ENCODE assay signal across 9 cellular contexts in genomic region chr18:35415511-35416427, GRCh38. TPM values are rescaled to one million over a fixed set of nuclear protein-coding genes. Genes with fewer than 3 reads are reported as not detected.
DNase-seq lines count a peak whose midpoint lies in the region; ATAC-seq, FAIRE-seq and TF ChIP-seq lines count a peak whose summit lies in the region.
"Had no signal": no experiment of that assay in that cellular context is flagged by ENCODE, and none has a peak within 500 bp of the region (broad histone marks: within the 10 kb centered on the region; RNA-seq: fewer than 3 reads in every experiment).

No MANE protein-coding gene starts in this region.

- H2AFZ ChIP-seq in GM23338 = peak overlapping the region; percentile 32; the same call in 1 of the 2 replicates

- H3K27me3 Mint-ChIP-seq in GM23338 (ENCODE audit: insufficient read depth, low read depth, poor library complexity) = peaks cover 4% of the 10 kb centered on the region

- no peak overlapping the region for H3K4me2 ChIP-seq in GM23338

- no peak overlapping the region for H3K4me3 Mint-ChIP-seq in GM23338

- peaks cover 4% of the 10 kb centered on the region for H3K4me1 Mint-ChIP-seq in GM23338

- TF ChIP-seq CTCF in GM23338 (conservative IDR thresholded peaks at IDR 0.05; ENCODE audit: low read depth in 2 of 2) (no peak), kidney (IDR thresholded peaks at IDR 0.05; ENCODE audit: borderline replicate concordance, extremely low read depth, insufficient read depth) (no peak)

- H3K36me3 Mint-ChIP-seq in GM23338 (ENCODE audit: low read depth) = peaks cover 9% of the 10 kb centered on the region; the same call in 2 of the 3 replicates

- DNase-seq in GM03348 (ENCODE audit: low spot score) = peak; percentile 57
- no peak for DNase-seq in GM23338 (ENCODE audit: low spot score)
- DNase-seq in SIG-M5 (lab: John Stamatoyannopoulos, UW) = peak; percentile 19
- no peak for DNase-seq in kidney
- no peak for DNase-seq in COLO829 (ENCODE audit: low spot score)
- DNase-seq in mucosa of gallbladder (ENCODE audit: low spot score) = no peak
- DNase-seq: dermis blood vessel endothelial cell had no signal

- no peak overlapping the region for H3K27ac Mint-ChIP-seq in GM23338

- no peak overlapping the region for H3K27ac ChIP-seq in GM23338 (ENCODE audit: low read depth)
- no peak overlapping the region for H3K27ac ChIP-seq in kidney (ENCODE audit: low read depth in 2 of 2, low read length in 2 of 2)

- H3K9me3 Mint-ChIP-seq in GM23338 = peaks cover 11% of the 10 kb centered on the region

- H3K9me3 ChIP-seq in kidney (ENCODE audit: control insufficient read depth in 1 of 2, low read length in 2 of 2) = peaks cover 7 to 13% of the 10 kb centered on the region in 2 donors

- no peaks in the 10 kb centered on the region for H3F3A ChIP-seq in GM23338 (replicated peaks; ENCODE audit: low read depth)

- H3K9me2 ChIP-seq in GM23338 (ENCODE audit: insufficient read depth) = no peaks in the 10 kb centered on the region

- intact Hi-C loops in kidney (cut with DNase I) = no loop called here

- H3K4me1 ChIP-seq in GM23338 (ENCODE audit: insufficient read depth) (no peaks in the 10 kb centered on the region), kidney (ENCODE audit: control insufficient read depth in 1 of 2, insufficient read depth in 1 of 2, low read depth in 1 of 2, low read length in 2 of 2) (no peaks in the 10 kb centered on the region)

- FAIRE-seq in kidney (lab: Jason Lieb, UNC) = peak; percentile 76

- H3K36me3 ChIP-seq in GM23338 (ENCODE audit: insufficient read depth) = no peaks in the 10 kb centered on the region
- no peaks in the 10 kb centered on the region for H3K36me3 ChIP-seq in kidney (ENCODE audit: control insufficient read depth in 1 of 2, insufficient read depth in 2 of 2, low read length in 2 of 2)

- H4K20me1 ChIP-seq in GM23338 (replicated peaks; ENCODE audit: insufficient read depth) = no peaks in the 10 kb centered on the region

- no peaks in the 10 kb centered on the region for H3K79me2 ChIP-seq in GM23338 (replicated peaks; ENCODE audit: insufficient read depth)

- H3K4me3 ChIP-seq in GM23338 (no peak overlapping the region), kidney (ENCODE audit: low read length in 2 of 2) (no peak overlapping the region)

- H3K9ac ChIP-seq in kidney (ENCODE audit: low read length in 2 of 2) = no peak overlapping the region

- no peaks in the 10 kb centered on the region for H3K27me3 ChIP-seq in GM23338 (ENCODE audit: insufficient read depth)

- ATAC-seq in GM23338 (no peak), GM19395 (IDR thresholded peaks at IDR 0.05; ENCODE audit: unreplicated experiment) (no peak), HG02571 (IDR thresholded peaks at IDR 0.05; ENCODE audit: unreplicated experiment) (no peak)

TF ChIP-seq in GM23338, 12 proteins besides CTCF, POLR2A, EP300 and RAD21 (continues in another document):
- TF ChIP-seq REST (IDR thresholded peaks at IDR 0.05; ENCODE audit: unreplicated experiment) (no peak), JUNB (IDR thresholded peaks at IDR 0.05; ENCODE audit: unreplicated experiment) (no peak), ETS1 (IDR thresholded peaks at IDR 0.05) (no peak), NANOG (IDR thresholded peaks at IDR 0.05; ENCODE audit: borderline replicate concordance) (no peak), EZH2phosphoT487 (IDR thresholded peaks at IDR 0.05; ENCODE audit: unreplicated experiment) (no peak), ZNF114 (CRISPR knock-in tag; IDR thresholded peaks at IDR 0.05) (no peak), STAT1 (IDR thresholded peaks at IDR 0.05; ENCODE audit: unreplicated experiment) (no peak), POLR2AphosphoS5 (IDR thresholded peaks at IDR 0.05; ENCODE audit: low read depth) (no peak), CREB1 (CRISPR knock-in tag; IDR thresholded peaks at IDR 0.05; ENCODE audit: low read depth) (no peak)

RNA-seq across cellular contexts. Expression of gene ZNF396, which starts 38.6 kb away (rescaled TPM):
- 0.31 and 0.85 TPM in 2 replicates for total RNA-seq in GM23338 (2014; rRNA removed; shearing (Covaris generic))
- 0.36 and 0.52 TPM in 2 replicates for polyA plus RNA-seq in GM23338 (2016; fragmentation: Nextera tagmentation; extraction: Ambion mirVana)
- 6.5 TPM for total RNA-seq in kidney
- 4.7 TPM for polyA plus RNA-seq in kidney (ENCODE audit: insufficient read depth, low read depth, low replicate concordance)
- 3.3 TPM for total RNA-seq in mucosa of gallbladder

Comparison
In these comparisons a context has a peak if more than half of its experiments do, and no peak if none do; other contexts are left out.
1. DNase-seq: peak in GM03348 (single experiment) and SIG-M5 (single experiment); none in GM23338 (single experiment), kidney (single experiment), COLO829 (single experiment) and mucosa of gallbladder (single experiment).